In genomic region chr14:21476526-21476924, GRCh38 we compare ENCODE assay signal across 8 cellular contexts. TPM values are rescaled to one million over a fixed set of nuclear protein-coding genes. Genes with fewer than 3 reads are reported as not detected.
A peak's percentile ranks its signal among the peaks of the same experiment; 100 is the strongest.
DNase-seq lines count a peak whose midpoint lies in the region; ATAC-seq, FAIRE-seq and TF ChIP-seq lines count a peak whose summit lies in the region.

No MANE protein-coding gene starts in this region.

- DNase-seq in NCI-H146 treated with DMSO at 0.1 percent for 48 hours (lab: John Stamatoyannopoulos, UW; ENCODE audit: unreplicated experiment) (peak; percentile 88), NCI-H146 (lab: John Stamatoyannopoulos, UW) (no peak), SK-N-MC (ENCODE audit: low read depth, low spot score) (no peak), keratinocyte (ENCODE audit: low read depth, low spot score) (peak; percentile 48), foreskin melanocyte (no peak)
- peak; percentile 71 to 76 (median 72) for DNase-seq in stimulated activated CD4-positive, alpha-beta T cell treated with anti-CD3 and anti-CD28 coated beads, Interleukin-1b, Interleukin-23, amount 100 ng/mL, for 24 hours (ENCODE audit: low read depth in 4 of 4, low spot score in 1 of 4)

- H3K4me1 ChIP-seq in keratinocyte (ENCODE audit: control insufficient read depth, extremely low read depth, insufficient read depth, low read length), result peaks cover 13% of the 10 kb centered on the region

- no peaks in the 10 kb centered on the region for H3K9me3 Mint-ChIP-seq in brain

- H3K4me2 ChIP-seq in keratinocyte (ENCODE audit: control insufficient read depth, extremely low read depth, insufficient read depth, low read depth, low read length), result peak overlapping the region; percentile 88

- H3K36me3 Mint-ChIP-seq in brain, result peaks cover 41% of the 10 kb centered on the region

- H3K79me2 ChIP-seq in keratinocyte (ENCODE audit: control insufficient read depth, insufficient read depth, low read length), result peaks cover 43% of the 10 kb centered on the region

- H3K27ac ChIP-seq in SK-N-MC (peak overlapping the region; percentile 49; the same call in 1 of the 2 replicates), keratinocyte (ENCODE audit: control insufficient read depth, insufficient read depth, low read length) (peak overlapping the region; percentile 92)

- no peaks in the 10 kb centered on the region for H3K27me3 ChIP-seq in keratinocyte (ENCODE audit: control insufficient read depth, extremely low read depth, insufficient read depth, low read length)

- H3K4me1 Mint-ChIP-seq in brain, result peaks cover 63% of the 10 kb centered on the region

- no peak for FAIRE-seq in keratinocyte (lab: Jason Lieb, UNC)

- dilution Hi-C loops in keratinocyte (cut with MboI; ENCODE audit: extremely low pct_ligation_motif_present, low sequenced_read_pairs), result no loop called here

- H3K9ac ChIP-seq in SK-N-MC (ENCODE audit: insufficient read length), result peak overlapping the region; percentile 82
- peak overlapping the region; percentile 91 for H3K9ac ChIP-seq in keratinocyte (ENCODE audit: control insufficient read depth, extremely low read depth, insufficient read depth, low read length)

- peak overlapping the region; percentile 89 for H3K4me3 ChIP-seq in SK-N-MC
- H3K4me3 ChIP-seq in keratinocyte (ENCODE audit: control insufficient read depth in 2 of 3, extremely low read depth in 1 of 3, insufficient read depth in 2 of 3, low read depth in 1 of 3, low read length in 3 of 3), result peak overlapping the region; percentile 97 to 99 (median 98)

- peak overlapping the region; percentile 90 to 99 (median 98) for H3K27ac Mint-ChIP-seq in brain

- H4K20me1 ChIP-seq in keratinocyte (ENCODE audit: control insufficient read depth, extremely low read depth, insufficient read depth, low read length), result no peaks in the 10 kb centered on the region

- peak; percentile 34 for ATAC-seq in HG02973 (IDR thresholded peaks at IDR 0.05; ENCODE audit: unreplicated experiment)

- H3K27me3 Mint-ChIP-seq in brain, result peaks cover 9% of the 10 kb centered on the region

- peak overlapping the region; percentile 94 to 100 (median 99) for H3K4me3 Mint-ChIP-seq in brain

- peak overlapping the region; percentile 98 for H2AFZ ChIP-seq in keratinocyte (ENCODE audit: control insufficient read depth, low read length)

- TF ChIP-seq CTCF in brain (conservative IDR thresholded peaks at IDR 0.05) (no peak), keratinocyte (optimal IDR thresholded peaks at IDR 0.05 in 1 of 3, IDR thresholded peaks at IDR 0.05 in 1 of 3, conservative IDR thresholded peaks at IDR 0.05 in 1 of 3; ENCODE audit: extremely low read depth in 1 of 3, insufficient read depth in 2 of 3, low read length in 3 of 3) (no peak)

- H3K36me3 ChIP-seq in SK-N-MC (ENCODE audit: insufficient read depth, low read length), result peaks cover 14% of the 10 kb centered on the region; the same call in 1 of the 2 replicates
- H3K36me3 ChIP-seq in keratinocyte (ENCODE audit: control insufficient read depth in 2 of 2, extremely low read depth in 1 of 2, insufficient read depth in 2 of 2, low read length in 2 of 2), result peaks cover 0 to 4% of the 10 kb centered on the region in 2 experiments

- H3K9me1 ChIP-seq in keratinocyte (ENCODE audit: control insufficient read depth, extremely low read depth, insufficient read depth, low read length), result no peaks in the 10 kb centered on the region

- no peaks in the 10 kb centered on the region for H3K9me3 ChIP-seq in SK-N-MC (ENCODE audit: low read depth, low read length)
- no peaks in the 10 kb centered on the region for H3K9me3 ChIP-seq in keratinocyte (ENCODE audit: control insufficient read depth, low read depth, low read length)

RNA-seq across cellular contexts. Expression of gene RAB2B, which starts 0.2 kb away (rescaled TPM):
- 49.6 TPM for polyA plus RNA-seq in brain (ENCODE audit: insufficient read depth, low read depth, low replicate concordance)
- polyA plus RNA-seq in keratinocyte, result 12.4 to 18.3 TPM (median 17.7 TPM) in 3 replicates
- 3.3 TPM for polyA plus RNA-seq in keratinocyte (2011; ENCODE audit: low read depth)
- polyA plus RNA-seq in keratinocyte (2011; cell fraction: cytosol; rRNA removed), result 9.3 and 17.4 TPM in 2 replicates
- 18.9 and 21.6 TPM in 2 replicates for polyA plus RNA-seq in keratinocyte (2011; cell fraction: nucleus; rRNA removed)
- polyA plus RNA-seq in keratinocyte (2012; ENCODE audit: low replicate concordance), result 8.5 and 14.7 TPM in 2 replicates
- polyA minus RNA-seq in keratinocyte, result 4.9 to 23.8 TPM (median 17.5 TPM) in 3 replicates
- 11.1 TPM for polyA minus RNA-seq in keratinocyte (2011; cell fraction: cytosol; rRNA and poly(A)+ RNA removed)
- 6.5 and 12.9 TPM in 2 replicates for polyA minus RNA-seq in keratinocyte (2011; cell fraction: nucleus; rRNA and poly(A)+ RNA removed)

RNA-seq across cellular contexts. Expression of gene TOX4, which starts 0.5 kb away (rescaled TPM):
- polyA plus RNA-seq in brain (ENCODE audit: insufficient read depth, low read depth, low replicate concordance) (101 TPM), keratinocyte (85.4 to 111 TPM (median 94.6 TPM) in 3 replicates)
- polyA plus RNA-seq in keratinocyte (2011; ENCODE audit: low read depth), result 30.1 TPM
- polyA plus RNA-seq in keratinocyte (2011; cell fraction: cytosol; rRNA removed), result 50.6 and 64.1 TPM in 2 replicates
- 70.3 and 74.2 TPM in 2 replicates for polyA plus RNA-seq in keratinocyte (2011; cell fraction: nucleus; rRNA removed)
- polyA plus RNA-seq in keratinocyte (2012; ENCODE audit: low replicate concordance), result 65.4 and 68.5 TPM in 2 replicates
- 77.9 to 131 TPM (median 115 TPM) in 3 replicates for polyA minus RNA-seq in keratinocyte
- 29.2 TPM for polyA minus RNA-seq in keratinocyte (2011; cell fraction: cytosol; rRNA and poly(A)+ RNA removed)
- polyA minus RNA-seq in keratinocyte (2011; cell fraction: nucleus; rRNA and poly(A)+ RNA removed), result 15.4 and 22.7 TPM in 2 replicates

RNA-seq across cellular contexts. Expression of gene CHD8, which starts 20.6 kb away (rescaled TPM):
- polyA plus RNA-seq in brain (ENCODE audit: insufficient read depth, low read depth, low replicate concordance), result 54.6 TPM
- polyA plus RNA-seq in keratinocyte, result 21.0 to 24.7 TPM (median 23.3 TPM) in 3 replicates
- polyA plus RNA-seq in keratinocyte (2011; ENCODE audit: low read depth), result 29.1 TPM
- polyA plus RNA-seq in keratinocyte (2011; cell fraction: cytosol; rRNA removed), result 21.0 and 24.4 TPM in 2 replicates
- 96.5 and 97.8 TPM in 2 replicates for polyA plus RNA-seq in keratinocyte (2011; cell fraction: nucleus; rRNA removed)
- 46.0 and 51.4 TPM in 2 replicates for polyA plus RNA-seq in keratinocyte (2012; ENCODE audit: low replicate concordance)
- 62.4 to 217 TPM (median 75.1 TPM) in 3 replicates for polyA minus RNA-seq in keratinocyte
- 32.2 TPM for polyA minus RNA-seq in keratinocyte (2011; cell fraction: cytosol; rRNA and poly(A)+ RNA removed)
- 67.1 and 118 TPM in 2 replicates for polyA minus RNA-seq in keratinocyte (2011; cell fraction: nucleus; rRNA and poly(A)+ RNA removed)

RNA-seq across cellular contexts. Expression of gene METTL3, which starts 34.6 kb away (rescaled TPM):
- polyA plus RNA-seq in brain (ENCODE audit: insufficient read depth, low read depth, low replicate concordance) (33.2 TPM), keratinocyte (66.5 to 99.7 TPM (median 96.0 TPM) in 3 replicates)
- 29.0 TPM for polyA plus RNA-seq in keratinocyte (2011; ENCODE audit: low read depth)
- 36.0 and 50.9 TPM in 2 replicates for polyA plus RNA-seq in keratinocyte (2011; cell fraction: cytosol; rRNA removed)
- 318 and 323 TPM in 2 replicates for polyA plus RNA-seq in keratinocyte (2011; cell fraction: nucleus; rRNA removed)
- 32.2 and 37.4 TPM in 2 replicates for polyA plus RNA-seq in keratinocyte (2012; ENCODE audit: low replicate concordance)
- polyA minus RNA-seq in keratinocyte, result 68.6 to 78.2 TPM (median 74.2 TPM) in 3 replicates
- 33.8 TPM for polyA minus RNA-seq in keratinocyte (2011; cell fraction: cytosol; rRNA and poly(A)+ RNA removed)
- polyA minus RNA-seq in keratinocyte (2011; cell fraction: nucleus; rRNA and poly(A)+ RNA removed), result 33.7 and 50.9 TPM in 2 replicates

RNA-seq across cellular contexts. Expression of gene SALL2, which starts 49.6 kb away (rescaled TPM):
- polyA plus RNA-seq in brain (ENCODE audit: insufficient read depth, low read depth, low replicate concordance) (77.2 TPM), keratinocyte (0.44 to 0.84 TPM (median 0.64 TPM) in 3 replicates)
- 0.16 TPM for polyA plus RNA-seq in keratinocyte (2011; ENCODE audit: low read depth)
- 0.57 and 0.63 TPM in 2 replicates for polyA plus RNA-seq in keratinocyte (2011; cell fraction: cytosol; rRNA removed)
- 0.55 and 0.68 TPM in 2 replicates for polyA plus RNA-seq in keratinocyte (2011; cell fraction: nucleus; rRNA removed)
- polyA plus RNA-seq in keratinocyte (2012; ENCODE audit: low replicate concordance), result 0.39 and 1.0 TPM in 2 replicates
- polyA minus RNA-seq in keratinocyte, result 0.73 to 3.1 TPM (median 0.90 TPM) in 3 replicates
- not detected for polyA minus RNA-seq in keratinocyte (2011; cell fraction: cytosol; rRNA and poly(A)+ RNA removed)
- 0.54 and 0.63 TPM in 2 replicates for polyA minus RNA-seq in keratinocyte (2011; cell fraction: nucleus; rRNA and poly(A)+ RNA removed)

Comparison
In these comparisons a context has a peak if more than half of its experiments do, and no peak if none do; other contexts are left out.
1. DNase-seq: peak in NCI-H146 treated with DMSO at 0.1 percent for 48 hours (single experiment), keratinocyte (single experiment) and stimulated activated CD4-positive, alpha-beta T cell treated with anti-CD3 and anti-CD28 coated beads, Interleukin-1b, Interleukin-23, amount 100 ng/mL, for 24 hours (4 of 4); none in NCI-H146 (single experiment), SK-N-MC (single experiment) and foreskin melanocyte (single experiment).